In the genomic region with DNA sequence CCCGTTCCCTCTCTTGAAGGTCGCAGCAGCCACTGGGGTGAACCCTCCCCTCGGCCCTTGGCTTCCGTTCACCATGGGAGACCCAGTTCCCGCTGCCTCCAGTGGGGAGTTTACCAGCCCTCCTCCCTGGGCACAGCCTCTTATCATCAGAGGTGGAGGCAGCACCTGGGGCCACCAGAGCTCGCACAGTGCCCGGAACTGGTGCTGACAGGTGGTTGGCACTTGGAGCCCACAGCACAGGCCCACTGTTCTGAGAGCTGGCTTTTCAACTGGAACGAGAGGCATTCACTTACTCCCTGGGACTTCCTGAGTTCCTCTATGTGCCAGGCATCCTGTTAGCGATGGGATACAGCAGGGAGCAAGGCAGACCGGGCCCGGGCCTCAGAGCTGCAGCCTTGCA, we compare ENCODE assay signal across 30 cellular contexts.
"Had no signal": no experiment of that assay in that cellular context is flagged by ENCODE, and none has a peak within 500 bp of the region (broad histone marks: within the 10 kb centered on the region; RNA-seq: fewer than 3 reads in every experiment).

No MANE protein-coding gene starts in this region.

- ATAC-seq: activated T-cell treated with anti-CD3 and anti-CD28 coated beads, Interleukin-2, amount 50 U/mL, for 4 hours; activated T-helper 17 cell treated with anti-CD3 and anti-CD28 coated beads, Interleukin-2, amount 50 U/mL, for 72 hours; sciatic nerve; stimulated activated effector memory CD8-positive, alpha-beta T cell treated with anti-CD3 and anti-CD28 coated beads, Interleukin-12 subunit alpha, Interleukin-12 subunit beta, amount 100 ng/mL, for 72 hours had no signal

- H3K36me3 Mint-ChIP-seq: naive B cell; stimulated activated effector memory CD8-positive, alpha-beta T cell treated with anti-CD3 and anti-CD28 coated beads, Interleukin-12 subunit alpha, Interleukin-12 subunit beta, amount 100 ng/mL, for 72 hours; type B pancreatic cell had no signal

- H3K4me1 Mint-ChIP-seq: activated CD4-positive, alpha-beta memory T cell treated with anti-CD3 and anti-CD28 coated beads, Interleukin-2, amount 10 ng/mL, durations not matched to agents 7 days and 5 days; activated T-helper 17 cell treated with anti-CD3 and anti-CD28 coated beads, Interleukin-2, amount 50 U/mL, for 72 hours; central memory CD8-positive, alpha-beta T cell; endodermal cell; stimulated activated effector memory CD8-positive, alpha-beta T cell treated with anti-CD3 and anti-CD28 coated beads, Interleukin-12 subunit alpha, Interleukin-12 subunit beta, amount 100 ng/mL, for 72 hours had no signal

- H3K4me3 ChIP-seq: breast epithelium, esophagus muscularis mucosa, ovary, skin epidermis, uterus had no signal

- H3K27ac Mint-ChIP-seq: activated CD4-positive, alpha-beta memory T cell treated with anti-CD3 and anti-CD28 coated beads, Interleukin-2, amount 10 ng/mL, durations not matched to agents 7 days and 5 days; activated CD4-positive, alpha-beta T cell treated with anti-CD3 and anti-CD28 coated beads, Interleukin-2, amount 10 ng/mL, durations not matched to agents 7 days and 5 days; activated T-helper 17 cell treated with anti-CD3 and anti-CD28 coated beads, Interleukin-2, amount 50 U/mL, for 72 hours; endodermal cell; mesothelial cell of epicardium; naive B cell; nephron progenitor cell; progenitor cell of endocrine pancreas; stimulated activated effector memory CD8-positive, alpha-beta T cell treated with anti-CD3 and anti-CD28 coated beads, Interleukin-12 subunit alpha, Interleukin-12 subunit beta, amount 100 ng/mL, for 72 hours; stimulated activated naive CD8-positive, alpha-beta T cell treated with anti-CD3 and anti-CD28 coated beads, Interleukin-15, Interleukin-2, amounts not matched to agents 100 ng/mL and 50 ng/mL, for 24 hours; T-helper 1 cell treated with Interleukin-12 subunit alpha and Interleukin-12 subunit beta and Interleukin-4 antibody, amounts not matched to agents 30 μg/mL and 1 μg/mL, for 36 hours; type B pancreatic cell had no signal

- H3K36me3 ChIP-seq: breast epithelium, ovary, uterus had no signal

- DNase-seq: activated CD4-positive, alpha-beta memory T cell treated with anti-CD3 and anti-CD28 coated beads, Interleukin-2, amount 10 ng/mL, durations not matched to agents 7 days and 5 days; activated CD4-positive, alpha-beta T cell treated with anti-CD3 and anti-CD28 coated beads, Interleukin-2, amount 10 ng/mL, durations not matched to agents 7 days and 5 days; activated CD4-positive, CD25-positive, alpha-beta regulatory T cell treated with anti-CD3 and anti-CD28 coated beads, Interleukin-2, amount 50 U/mL, for 72 hours; activated CD8-positive, alpha-beta memory T cell treated with anti-CD3 and anti-CD28 coated beads, Interleukin-2, amount 50 U/mL, for 48 hours; activated gamma-delta T cell treated with Interleukin-2 at 50 U/mL for 16 hours; activated naive CD4-positive, alpha-beta T cell treated with anti-CD3 and anti-CD28 coated beads, Interleukin-2, amount 50 U/mL, for 16 hours; activated T-cell treated with anti-CD3 and anti-CD28 coated beads, Interleukin-2, amount 50 U/mL, for 4 hours; amniotic stem cell; cortex of kidney; endodermal cell; foreskin melanocyte; left cardiac atrium; naive B cell; nephron progenitor cell; ovary; stimulated activated CD4-positive, alpha-beta T cell treated with anti-CD3 and anti-CD28 coated beads, Interleukin-4, amount 100 ng/mL, for 24 hours; T-helper 9 cell; uterus had no signal

- H3K4me3 Mint-ChIP-seq: activated CD4-positive, alpha-beta memory T cell treated with anti-CD3 and anti-CD28 coated beads, Interleukin-2, amount 10 ng/mL, durations not matched to agents 7 days and 5 days; activated CD4-positive, alpha-beta T cell treated with anti-CD3 and anti-CD28 coated beads, Interleukin-2, amount 10 ng/mL, durations not matched to agents 7 days and 5 days; activated T-cell treated with anti-CD3 and anti-CD28 coated beads, Interleukin-2, amount 50 U/mL, for 4 hours; activated T-helper 17 cell treated with anti-CD3 and anti-CD28 coated beads, Interleukin-2, amount 50 U/mL, for 72 hours; central memory CD8-positive, alpha-beta T cell; endodermal cell; mesothelial cell of epicardium; naive B cell; nephron progenitor cell; stimulated activated effector memory CD8-positive, alpha-beta T cell treated with anti-CD3 and anti-CD28 coated beads, Interleukin-12 subunit alpha, Interleukin-12 subunit beta, amount 100 ng/mL, for 72 hours; stimulated activated naive CD8-positive, alpha-beta T cell treated with anti-CD3 and anti-CD28 coated beads, Interleukin-15, Interleukin-2, amounts not matched to agents 100 ng/mL and 50 ng/mL, for 24 hours; T-helper 1 cell treated with Interleukin-12 subunit alpha and Interleukin-12 subunit beta and Interleukin-4 antibody, amounts not matched to agents 30 μg/mL and 1 μg/mL, for 36 hours; type B pancreatic cell had no signal

- H3K27ac ChIP-seq: breast epithelium, ovary, uterus had no signal

- H3K27me3 Mint-ChIP-seq: activated T-helper 17 cell treated with anti-CD3 and anti-CD28 coated beads, Interleukin-2, amount 50 U/mL, for 72 hours; naive B cell; progenitor cell of endocrine pancreas; stimulated activated naive CD8-positive, alpha-beta T cell treated with anti-CD3 and anti-CD28 coated beads, Interleukin-15, Interleukin-2, amounts not matched to agents 100 ng/mL and 50 ng/mL, for 24 hours had no signal

- H3K9me3 ChIP-seq: breast epithelium, esophagus muscularis mucosa, ovary, uterus had no signal

- H3K27me3 ChIP-seq: breast epithelium, esophagus muscularis mucosa, ovary, uterus had no signal

- H3K9me3 Mint-ChIP-seq: activated CD4-positive, alpha-beta memory T cell treated with anti-CD3 and anti-CD28 coated beads, Interleukin-2, amount 10 ng/mL, durations not matched to agents 7 days and 5 days; activated CD4-positive, alpha-beta T cell treated with anti-CD3 and anti-CD28 coated beads, Interleukin-2, amount 10 ng/mL, durations not matched to agents 7 days and 5 days; activated T-cell treated with anti-CD3 and anti-CD28 coated beads, Interleukin-2, amount 50 U/mL, for 4 hours; activated T-helper 17 cell treated with anti-CD3 and anti-CD28 coated beads, Interleukin-2, amount 50 U/mL, for 72 hours; central memory CD8-positive, alpha-beta T cell; endodermal cell; mesothelial cell of epicardium; naive B cell; nephron progenitor cell; stimulated activated effector memory CD8-positive, alpha-beta T cell treated with anti-CD3 and anti-CD28 coated beads, Interleukin-12 subunit alpha, Interleukin-12 subunit beta, amount 100 ng/mL, for 72 hours; stimulated activated naive CD8-positive, alpha-beta T cell treated with anti-CD3 and anti-CD28 coated beads, Interleukin-15, Interleukin-2, amounts not matched to agents 100 ng/mL and 50 ng/mL, for 24 hours; T-helper 1 cell treated with Interleukin-12 subunit alpha and Interleukin-12 subunit beta and Interleukin-4 antibody, amounts not matched to agents 30 μg/mL and 1 μg/mL, for 36 hours; type B pancreatic cell had no signal
